ENCODE assay signal across 1 cellular context in the genomic region with DNA sequence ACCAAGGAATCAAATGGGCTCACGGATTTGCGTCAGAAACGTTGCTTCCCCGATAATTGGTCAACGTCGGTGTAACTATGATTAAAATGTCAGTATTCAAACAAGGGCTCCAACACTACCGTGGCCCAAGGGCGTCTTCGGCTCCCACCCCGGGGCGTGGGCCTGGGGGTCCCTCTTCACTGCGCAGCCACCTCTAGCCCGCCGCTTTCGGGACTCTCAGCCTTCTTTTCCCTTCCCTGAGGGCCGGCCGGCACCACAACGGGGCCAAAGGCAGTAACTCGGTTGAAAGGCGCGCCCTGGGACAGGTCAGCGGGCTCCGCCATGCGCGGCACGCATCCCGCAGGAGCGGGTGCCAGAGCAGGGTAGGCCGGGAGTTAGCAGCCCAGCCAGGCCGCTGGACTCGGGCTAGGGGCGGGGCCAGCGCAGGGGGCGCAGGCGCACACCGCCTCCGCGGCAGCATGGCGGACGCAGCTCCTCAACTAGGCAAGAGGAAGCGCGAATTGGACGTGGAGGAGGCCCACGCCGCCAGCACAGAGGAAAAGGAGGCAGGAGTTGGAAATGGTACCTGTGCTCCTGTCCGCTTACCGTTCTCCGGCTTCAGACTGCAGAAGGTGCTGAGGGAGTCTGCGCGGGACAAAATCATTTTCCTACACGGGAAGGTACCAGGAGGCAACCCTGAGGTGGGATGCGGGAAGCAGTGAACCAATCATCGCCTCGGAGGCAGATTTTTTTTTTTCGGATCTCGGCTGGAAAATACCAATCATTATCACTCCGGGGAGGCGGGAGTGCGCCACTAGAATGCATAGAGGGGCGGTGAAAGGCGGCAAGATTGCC.
TF ChIP-seq lines count a peak whose summit lies in the region.

A gene with protein sequence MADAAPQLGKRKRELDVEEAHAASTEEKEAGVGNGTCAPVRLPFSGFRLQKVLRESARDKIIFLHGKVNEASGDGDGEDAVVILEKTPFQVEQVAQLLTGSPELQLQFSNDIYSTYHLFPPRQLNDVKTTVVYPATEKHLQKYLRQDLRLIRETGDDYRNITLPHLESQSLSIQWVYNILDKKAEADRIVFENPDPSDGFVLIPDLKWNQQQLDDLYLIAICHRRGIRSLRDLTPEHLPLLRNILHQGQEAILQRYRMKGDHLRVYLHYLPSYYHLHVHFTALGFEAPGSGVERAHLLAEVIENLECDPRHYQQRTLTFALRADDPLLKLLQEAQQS (plus strand): TSS at position 438 of the 834 bp plus-strand sequence. CDS start 21 bp downstream, at position 459.

TF ChIP-seq in HEK293, 187 proteins besides CTCF, POLR2A, EP300 and RAD21 (continued from another document):
- TF ChIP-seq PRDM10 (tag by site-specific recombination; IDR thresholded peaks at IDR 0.05) (peak; percentile 97), ZNF2 (tag by site-specific recombination; IDR thresholded peaks at IDR 0.05) (peak; percentile 72; the same call in 1 of the 2 replicates), ZNF24 (tag by site-specific recombination; IDR thresholded peaks at IDR 0.05) (0 out of 2 replicates have a peak, but pooled peaks have one; percentile 26), ZNF600 (tag by site-specific recombination; IDR thresholded peaks at IDR 0.05) (peak; percentile 97), ZFP69B (tag by site-specific recombination; IDR thresholded peaks at IDR 0.05) (no peak; the same call in 1 of the 2 replicates), ZBTB17 (tag by site-specific recombination; IDR thresholded peaks at IDR 0.05) (peak; percentile 66; the same call in 1 of the 2 replicates), SP3 (tag by site-specific recombination; IDR thresholded peaks at IDR 0.05) (peak; percentile 57), KLF9 (tag by site-specific recombination; IDR thresholded peaks at IDR 0.05; ENCODE audit: low read depth) (peak; percentile 50), WT1 (tag by site-specific recombination; IDR thresholded peaks at IDR 0.05) (peak; percentile 21; the same call in 1 of the 2 replicates), ZNF660 (tag by site-specific recombination; IDR thresholded peaks at IDR 0.05) (peak; percentile 36), YY1 (tag by site-specific recombination; IDR thresholded peaks at IDR 0.05) (peak; percentile 81), SP7 (tag by site-specific recombination; IDR thresholded peaks at IDR 0.05) (peak; percentile 64)
